ENCODE assay signal across 17 cellular contexts in the genomic region with DNA sequence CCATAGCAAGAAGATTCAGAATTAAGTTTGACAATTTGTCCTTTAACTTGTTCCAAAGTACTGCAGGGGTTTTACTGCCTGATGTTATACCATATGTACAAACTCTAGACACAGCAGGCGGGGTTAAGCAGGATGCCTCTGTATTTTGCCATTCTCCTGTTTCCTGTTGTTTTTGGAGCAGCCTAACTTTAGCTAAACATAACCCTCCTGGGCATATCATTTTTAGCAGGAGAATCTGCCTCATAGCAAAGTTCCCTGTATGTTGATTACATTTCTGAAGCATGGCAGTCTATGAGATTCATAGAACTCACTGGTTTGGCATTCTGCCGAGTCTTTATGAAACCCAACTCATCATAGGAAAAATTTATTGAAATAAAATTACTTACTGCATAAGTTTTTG. TPM values are rescaled to one million over a fixed set of nuclear protein-coding genes. Genes with fewer than 3 reads are reported as not detected.
DNase-seq lines count a peak whose midpoint lies in the region; ATAC-seq and TF ChIP-seq lines count a peak whose summit lies in the region.
"Had no signal": no experiment of that assay in that cellular context is flagged by ENCODE, and none has a peak within 500 bp of the region (broad histone marks: within the 10 kb centered on the region; RNA-seq: fewer than 3 reads in every experiment).

No MANE protein-coding gene starts in this region.

- H3K9me3 ChIP-seq in ascending aorta = no peaks in the 10 kb centered on the region
- H3K9me3 ChIP-seq in CD8-positive, alpha-beta memory T cell (ENCODE audit: low read length) = no peaks in the 10 kb centered on the region
- H3K9me3 ChIP-seq: ovary had no signal

- CTCF ChIA-PET in activated CD8-positive, alpha-beta memory T cell treated with anti-CD3 and anti-CD28 coated beads, Interleukin-2, amount 10 ng/mL, durations not matched to agents 7 days and 5 days (lab: Charles Lee) = interaction anchor here (1.7 kb wide), 1 partner anchor 14 kb away, joined by 8 read pairs; no protein-coding TSS in a partner anchor
- CTCF ChIA-PET in CD8-positive, alpha-beta memory T cell (lab: Charles Lee) = no interaction called here

- in situ Hi-C loops in G401 (cut with HindIII; ENCODE audit: low sequenced_read_pairs) = no loop called here

- H3K36me3 ChIP-seq in ascending aorta = no peaks in the 10 kb centered on the region
- no peaks in the 10 kb centered on the region for H3K36me3 ChIP-seq in CD8-positive, alpha-beta memory T cell (ENCODE audit: insufficient read depth, low read length)
- H3K36me3 ChIP-seq: ovary had no signal

- no peak overlapping the region for H3K27ac Mint-ChIP-seq in activated CD8-positive, alpha-beta memory T cell treated with anti-CD3 and anti-CD28 coated beads, Interleukin-2, amount 10 ng/mL, durations not matched to agents 7 days and 5 days
- no peak overlapping the region for H3K27ac Mint-ChIP-seq in CD8-positive, alpha-beta memory T cell
- H3K27ac Mint-ChIP-seq: T-cell had no signal

- H3K27ac ChIP-seq in ascending aorta = peak overlapping the region; percentile 45 to 50
- H3K27ac ChIP-seq in CD8-positive, alpha-beta memory T cell (ENCODE audit: low read depth, low read length) = no peak overlapping the region
- H3K27ac ChIP-seq: ovary had no signal

- POLR2A ChIA-PET in CD8-positive, alpha-beta memory T cell (lab: Charles Lee) = no interaction called here

- H3K4me3 Mint-ChIP-seq in activated CD8-positive, alpha-beta memory T cell treated with anti-CD3 and anti-CD28 coated beads, Interleukin-2, amount 10 ng/mL, durations not matched to agents 7 days and 5 days = no peak overlapping the region
- no peak overlapping the region for H3K4me3 Mint-ChIP-seq in CD8-positive, alpha-beta memory T cell
- H3K4me3 Mint-ChIP-seq: T-cell had no signal

- H3K36me3 Mint-ChIP-seq in activated CD8-positive, alpha-beta memory T cell treated with anti-CD3 and anti-CD28 coated beads, Interleukin-2, amount 10 ng/mL, durations not matched to agents 7 days and 5 days = no peaks in the 10 kb centered on the region
- H3K36me3 Mint-ChIP-seq in CD8-positive, alpha-beta memory T cell = no peaks in the 10 kb centered on the region
- H3K36me3 Mint-ChIP-seq: T-cell had no signal

- H3K4me1 Mint-ChIP-seq in activated CD8-positive, alpha-beta memory T cell treated with anti-CD3 and anti-CD28 coated beads, Interleukin-2, amount 10 ng/mL, durations not matched to agents 7 days and 5 days = peaks cover 6% of the 10 kb centered on the region
- H3K4me1 Mint-ChIP-seq in CD8-positive, alpha-beta memory T cell = peaks cover 7 to 8% (median 8%) of the 10 kb centered on the region in 3 donors

- ATAC-seq in activated CD8-positive, alpha-beta memory T cell treated with anti-CD3 and anti-CD28 coated beads, Interleukin-2, amount 10 ng/mL, durations not matched to agents 7 days and 5 days = no peak
- ATAC-seq: Panc1, T-cell had no signal

- peaks cover 38% of the 10 kb centered on the region for H3K27me3 Mint-ChIP-seq in activated CD8-positive, alpha-beta memory T cell treated with anti-CD3 and anti-CD28 coated beads, Interleukin-2, amount 10 ng/mL, durations not matched to agents 7 days and 5 days
- H3K27me3 Mint-ChIP-seq in CD8-positive, alpha-beta memory T cell = peaks cover 16 to 45% of the 10 kb centered on the region in 2 donors

- no peak for TF ChIP-seq CTCF in ascending aorta (IDR thresholded peaks at IDR 0.05)

- intact Hi-C loops in ascending aorta (cut with DNase I) (no loop called here), posterior vena cava (cut with DNase I) (no loop called here)

- DNase-seq in G401 (ENCODE audit: low spot score) = peak; percentile 53
- DNase-seq in ascending aorta (ENCODE audit: low spot score in 2 of 2) = no peak
- peak; percentile 89 for DNase-seq in fibroblast of peridontal ligament (ENCODE audit: extremely low read depth)
- peak; percentile 44 for DNase-seq in skeletal muscle cell (ENCODE audit: low read depth)
- DNase-seq in posterior vena cava (ENCODE audit: low spot score) = no peak
- DNase-seq in activated CD8-positive, alpha-beta memory T cell treated with anti-CD3 and anti-CD28 coated beads, Interleukin-2, amount 10 ng/mL, durations not matched to agents 7 days and 5 days = no peak
- DNase-seq in CD8-positive, alpha-beta memory T cell = no peak
- DNase-seq in activated CD4-positive, alpha-beta T cell treated with anti-CD3 and anti-CD28 coated beads, Interleukin-2, amount 50 U/mL, for 48 hours = no peak
- DNase-seq: activated CD8-positive, alpha-beta memory T cell treated with anti-CD3 and anti-CD28 coated beads, Interleukin-2, amount 50 U/mL, for 48 hours; activated naive CD4-positive, alpha-beta T cell treated with anti-CD3 and anti-CD28 coated beads, Interleukin-2, amount 50 U/mL, for 16 hours; C1 segment of cervical spinal cord; cerebellar nuclear complex; erythroblast; NCI-H510A; ovary; T-cell had no signal

- H3K4me1 ChIP-seq in ascending aorta = peaks cover 3 to 14% of the 10 kb centered on the region in 2 donors
- H3K4me1 ChIP-seq in CD8-positive, alpha-beta memory T cell (ENCODE audit: insufficient read depth, low read length) = peaks cover 7% of the 10 kb centered on the region

- no peaks in the 10 kb centered on the region for H3K27me3 ChIP-seq in ascending aorta
- H3K27me3 ChIP-seq in CD8-positive, alpha-beta memory T cell (ENCODE audit: insufficient read depth, low read length, poor library complexity, severe bottlenecking) = peaks cover 13% of the 10 kb centered on the region
- H3K27me3 ChIP-seq: ovary had no signal

- peaks cover 3% of the 10 kb centered on the region for H3K9me3 Mint-ChIP-seq in activated CD8-positive, alpha-beta memory T cell treated with anti-CD3 and anti-CD28 coated beads, Interleukin-2, amount 10 ng/mL, durations not matched to agents 7 days and 5 days (ENCODE audit: low read depth)
- H3K9me3 Mint-ChIP-seq in CD8-positive, alpha-beta memory T cell = peaks cover 0 to 7% (median 0%) of the 10 kb centered on the region in 5 donors
- H3K9me3 Mint-ChIP-seq: T-cell had no signal

- peak overlapping the region; percentile 82 to 92 for H3K4me3 ChIP-seq in ascending aorta
- no peak overlapping the region for H3K4me3 ChIP-seq in skeletal muscle cell (ENCODE audit: low read depth, low read length)
- H3K4me3 ChIP-seq in CD8-positive, alpha-beta memory T cell (ENCODE audit: low read length) = no peak overlapping the region

RNA-seq across cellular contexts. Expression of gene LHFPL6, which starts 5.2 kb away (rescaled TPM):
- total RNA-seq in G401 (2014; rRNA removed; shearing (Covaris generic)) = not detected in 2 replicates
- total RNA-seq in ascending aorta (69.4 TPM), posterior vena cava (100 to 1,000 TPM; 206 to 213 TPM)
- 1 to 10 TPM in 1 of 2 experiments, not detected in 1; 2.6 TPM for total RNA-seq in activated CD8-positive, alpha-beta memory T cell treated with anti-CD3 and anti-CD28 coated beads, Interleukin-2, amount 10 ng/mL, durations not matched to agents 7 days and 5 days
- 1 to 10 TPM; 5.9 to 6.4 TPM for total RNA-seq in CD8-positive, alpha-beta memory T cell
- not detected for polyA plus RNA-seq in CD8-positive, alpha-beta memory T cell

RNA-seq across cellular contexts. Expression of gene COG6, which starts 57.6 kb away (rescaled TPM):
- 20.6 and 27.3 TPM in 2 replicates for total RNA-seq in G401 (2014; rRNA removed; shearing (Covaris generic))
- total RNA-seq in ascending aorta (8.6 TPM), posterior vena cava (10 to 100 TPM; 47.7 to 54.4 TPM)
- total RNA-seq in activated CD8-positive, alpha-beta memory T cell treated with anti-CD3 and anti-CD28 coated beads, Interleukin-2, amount 10 ng/mL, durations not matched to agents 7 days and 5 days = 10 to 100 TPM; 26.4 to 28.6 TPM
- total RNA-seq in CD8-positive, alpha-beta memory T cell = 10 to 100 TPM; 25.0 to 32.1 TPM
- polyA plus RNA-seq in CD8-positive, alpha-beta memory T cell = 12.1 TPM

Comparison
In these comparisons a context has a peak if more than half of its experiments do, and no peak if none do; other contexts are left out.
1. DNase-seq: peak in G401 (single experiment), fibroblast of peridontal ligament (single experiment) and skeletal muscle cell (single experiment); none in ascending aorta (0 of 2), posterior vena cava (single experiment), activated CD8-positive, alpha-beta memory T cell treated with anti-CD3 and anti-CD28 coated beads, Interleukin-2, amount 10 ng/mL, durations not matched to agents 7 days and 5 days (single experiment), CD8-positive, alpha-beta memory T cell (0 of 5) and activated CD4-positive, alpha-beta T cell treated with anti-CD3 and anti-CD28 coated beads, Interleukin-2, amount 50 U/mL, for 48 hours (0 of 2).
2. H3K4me3 ChIP-seq: peak in ascending aorta (2 of 2); none in skeletal muscle cell (single experiment) and CD8-positive, alpha-beta memory T cell (single experiment).